1 cellular context compared by ENCODE assay signal in genomic region chr3:42804831-42805821, GRCh38.
TF ChIP-seq lines count a peak whose summit lies in the region.

No MANE protein-coding gene starts in this region.

TF ChIP-seq in HepG2, 621 proteins besides CTCF, POLR2A, EP300 and RAD21 (continued from another document and continues in another):
- peak; percentile 55; the same call in 1 of the 2 replicates for TF ChIP-seq HOMEZ (CRISPR knock-in tag; IDR thresholded peaks at IDR 0.05; ENCODE audit: low read depth)
- 0 out of 2 replicates have a peak, but pooled peaks have one; percentile 34 for TF ChIP-seq PAX8 (CRISPR knock-in tag; IDR thresholded peaks at IDR 0.05; ENCODE audit: borderline replicate concordance)
- TF ChIP-seq MAFF (IDR thresholded peaks at IDR 0.05; ENCODE audit: low read depth, low read length): no peak
- 0 out of 2 replicates have a peak, but pooled peaks have one; percentile 59 for TF ChIP-seq KLF6 (CRISPR knock-in tag; IDR thresholded peaks at IDR 0.05)
- TF ChIP-seq CENPX (CRISPR knock-in tag; IDR thresholded peaks at IDR 0.05): no peak
- TF ChIP-seq EHMT2 (IDR thresholded peaks at IDR 0.05; ENCODE audit: borderline replicate concordance, low read depth, low read length): no peak
- no peak for TF ChIP-seq FIP1L1 (IDR thresholded peaks at IDR 0.05; ENCODE audit: borderline replicate concordance, insufficient read depth, low read depth, low read length)
- no peak for TF ChIP-seq DBP (CRISPR knock-in tag; IDR thresholded peaks at IDR 0.05; ENCODE audit: not compliant biosample characterization)
- TF ChIP-seq ZNF441 (CRISPR knock-in tag; IDR thresholded peaks at IDR 0.05; ENCODE audit: borderline replicate concordance): peak; percentile 68; the same call in 1 of the 2 replicates
- no peak for TF ChIP-seq PAWR (CRISPR knock-in tag; IDR thresholded peaks at IDR 0.05; ENCODE audit: borderline replicate concordance)
- 0 out of 2 replicates have a peak, but pooled peaks have one; percentile 70 for TF ChIP-seq MIXL1 (CRISPR knock-in tag; IDR thresholded peaks at IDR 0.05)
- no peak for TF ChIP-seq KDM4B (CRISPR knock-in tag; IDR thresholded peaks at IDR 0.05)
- TF ChIP-seq NR1H2 (CRISPR knock-in tag; IDR thresholded peaks at IDR 0.05; ENCODE audit: borderline replicate concordance, low read depth): no peak
- no peak for TF ChIP-seq SMAD3 (CRISPR knock-in tag; IDR thresholded peaks at IDR 0.05)
- peak; percentile 40; the same call in 1 of the 2 replicates for TF ChIP-seq GLI4 (CRISPR knock-in tag; IDR thresholded peaks at IDR 0.05; ENCODE audit: borderline replicate concordance)
- TF ChIP-seq ZNF7 (CRISPR knock-in tag; IDR thresholded peaks at IDR 0.05): no peak
- TF ChIP-seq KDM6A (CRISPR knock-in tag; IDR thresholded peaks at IDR 0.05; ENCODE audit: low read depth): no peak
- no peak for TF ChIP-seq STAG1 (CRISPR knock-in tag; IDR thresholded peaks at IDR 0.05)
- TF ChIP-seq ZNF354B (CRISPR knock-in tag; IDR thresholded peaks at IDR 0.05): no peak
- TF ChIP-seq NCOR1 (IDR thresholded peaks at IDR 0.05; ENCODE audit: borderline replicate concordance, low read length): no peak
- no peak for TF ChIP-seq ZNF614 (CRISPR knock-in tag; IDR thresholded peaks at IDR 0.05; ENCODE audit: borderline replicate concordance)
- TF ChIP-seq ZSCAN21 (CRISPR knock-in tag; IDR thresholded peaks at IDR 0.05; ENCODE audit: borderline replicate concordance): 0 out of 2 replicates have a peak, but pooled peaks have one; percentile 13
- no peak for TF ChIP-seq IKZF4 (CRISPR knock-in tag; IDR thresholded peaks at IDR 0.05; ENCODE audit: borderline replicate concordance, low read depth, not compliant biosample characterization)
- no peak for TF ChIP-seq TCF7L2 (IDR thresholded peaks at IDR 0.05; ENCODE audit: low read depth, low read length)
- TF ChIP-seq ZBTB42 (CRISPR knock-in tag; IDR thresholded peaks at IDR 0.05): no peak
- TF ChIP-seq ZNF24 (IDR thresholded peaks at IDR 0.05): no peak
- TF ChIP-seq ZNF512B (CRISPR knock-in tag; IDR thresholded peaks at IDR 0.05; ENCODE audit: borderline replicate concordance): 0 out of 2 replicates have a peak, but pooled peaks have one; percentile 79
- TF ChIP-seq ZBTB14 (CRISPR knock-in tag; IDR thresholded peaks at IDR 0.05): no peak
- TF ChIP-seq SNAPC4 (CRISPR knock-in tag; IDR thresholded peaks at IDR 0.05): no peak; the same call in 1 of the 2 replicates
- no peak for TF ChIP-seq CSRNP2 (CRISPR knock-in tag; conservative IDR thresholded peaks at IDR 0.05; ENCODE audit: low read depth)
- TF ChIP-seq TFAP4 (IDR thresholded peaks at IDR 0.05; ENCODE audit: borderline replicate concordance, low read depth): no peak
- TF ChIP-seq CENPBD1 (CRISPR knock-in tag; IDR thresholded peaks at IDR 0.05; ENCODE audit: borderline replicate concordance, low read depth): no peak
- TF ChIP-seq TOE1 (CRISPR knock-in tag; IDR thresholded peaks at IDR 0.05): no peak
- TF ChIP-seq ZNF768 (CRISPR knock-in tag; IDR thresholded peaks at IDR 0.05): peak; percentile 32; the same call in 1 of the 2 replicates
- TF ChIP-seq EEA1 (CRISPR knock-in tag; IDR thresholded peaks at IDR 0.05; ENCODE audit: borderline replicate concordance): no peak
- no peak for TF ChIP-seq CHD2 (IDR thresholded peaks at IDR 0.05; ENCODE audit: low read depth, low read length)
- TF ChIP-seq ZNF879 (CRISPR knock-in tag; IDR thresholded peaks at IDR 0.05): no peak
- no peak for TF ChIP-seq SYNCRIP (IDR thresholded peaks at IDR 0.05; ENCODE audit: insufficient read depth, low read depth, low read length)
- no peak for TF ChIP-seq NFE2L1 (CRISPR knock-in tag; IDR thresholded peaks at IDR 0.05; ENCODE audit: borderline replicate concordance)
- TF ChIP-seq ZNF512 (CRISPR knock-in tag; IDR thresholded peaks at IDR 0.05): no peak
- no peak for TF ChIP-seq ZBTB49 (CRISPR knock-in tag; IDR thresholded peaks at IDR 0.05; ENCODE audit: borderline replicate concordance)
- peak; percentile 50; the same call in 1 of the 2 replicates for TF ChIP-seq JUNB (CRISPR knock-in tag; IDR thresholded peaks at IDR 0.05; ENCODE audit: borderline replicate concordance)
- no peak for TF ChIP-seq SRY (CRISPR knock-in tag; IDR thresholded peaks at IDR 0.05)
